In the genomic region with DNA sequence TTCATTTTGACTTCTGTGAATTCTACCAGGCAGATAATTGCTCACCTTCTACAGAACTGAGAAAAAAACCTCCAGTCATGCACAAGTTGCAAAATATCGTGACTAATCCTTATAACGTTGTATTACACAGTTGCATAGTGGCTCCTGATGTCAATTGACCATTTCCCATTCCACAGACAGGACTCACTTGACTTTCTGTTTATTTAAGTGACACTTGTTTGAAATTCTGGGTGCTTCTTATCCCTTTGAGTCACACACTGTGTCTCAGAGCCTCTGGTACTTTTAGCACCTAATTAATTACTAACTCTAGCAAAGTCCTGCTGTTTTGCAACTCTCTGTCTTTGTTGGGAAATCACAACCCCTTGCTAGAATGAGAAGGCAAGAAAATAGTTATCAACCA, we compare ENCODE assay signal across 11 cellular contexts. TPM values are rescaled to one million over a fixed set of nuclear protein-coding genes. Genes with fewer than 3 reads are reported as not detected.
DNase-seq lines count a peak whose midpoint lies in the region; ATAC-seq and TF ChIP-seq lines count a peak whose summit lies in the region.
"Had no signal": no experiment of that assay in that cellular context is flagged by ENCODE, and none has a peak within 500 bp of the region (broad histone marks: within the 10 kb centered on the region; RNA-seq: fewer than 3 reads in every experiment).

No MANE protein-coding gene starts in this region.

- no peak overlapping the region for H3K4me3 ChIP-seq in coronary artery
- H3K4me3 ChIP-seq: GM23338 had no signal

- no peak overlapping the region for H3K27ac ChIP-seq in coronary artery

- peak; percentile 33 for DNase-seq in H4 (ENCODE audit: low spot score)
- DNase-seq in RPMI7951 (ENCODE audit: low read depth) = peak; percentile 41
- peak; percentile 82 for DNase-seq in fibroblast of peridontal ligament (ENCODE audit: extremely low read depth)
- DNase-seq in stromal cell of bone marrow (ENCODE audit: low read depth) = peak; percentile 84
- no peak for DNase-seq in coronary artery (ENCODE audit: low spot score)
- DNase-seq: naive thymus-derived CD8-positive, alpha-beta T cell; NCI-H1092 treated with DMSO at 0.1 percent for 48 hours had no signal

- TF ChIP-seq CTCF in coronary artery (IDR thresholded peaks at IDR 0.05) = no peak

- ATAC-seq in GM18858 (IDR thresholded peaks at IDR 0.05; ENCODE audit: unreplicated experiment) (no peak), HG02885 (IDR thresholded peaks at IDR 0.05; ENCODE audit: poor library complexity, unreplicated experiment) (no peak)
- ATAC-seq: GM23338; naive thymus-derived CD8-positive, alpha-beta T cell had no signal

RNA-seq across cellular contexts. Expression of a gene that starts 16.2 kb away (rescaled TPM):
- 0.10 TPM in 1 of 2 replicates, not detected in the other for total RNA-seq in H4 (2014; rRNA removed; shearing (Covaris generic))
- total RNA-seq in RPMI7951 (2014; rRNA removed; shearing (Covaris generic)) = not detected in 2 replicates
- total RNA-seq: activated T-helper 1 cell treated with anti-CD3 and anti-CD28 coated beads, Interleukin-12 subunit alpha, Interleukin-12 subunit beta, Interleukin-2, Interleukin-4 antibody, amounts not matched to agents 30 ng/mL and 10 ng/mL and 1 ng/mL, durations not matched to agents 14 hours and 24 hours and 36 hours; GM23338; naive thymus-derived CD8-positive, alpha-beta T cell had no signal
